17 cellular contexts compared by ENCODE assay signal in genomic region chr2:12967804-12968203, GRCh38.
DNase-seq lines count a peak whose midpoint lies in the region; ATAC-seq, FAIRE-seq and TF ChIP-seq lines count a peak whose summit lies in the region.
"Had no signal": no experiment of that assay in that cellular context is flagged by ENCODE, and none has a peak within 500 bp of the region (broad histone marks: within the 10 kb centered on the region; RNA-seq: fewer than 3 reads in every experiment).

No MANE protein-coding gene starts in this region.

- POLR2A ChIA-PET in SK-N-SH (lab: Yijun Ruan, JAX): interaction anchor here (2.4 kb wide), 1 partner anchor 19 kb away, joined by 9 read pairs; no protein-coding TSS in a partner anchor

- no peaks in the 10 kb centered on the region for H3K27me3 Mint-ChIP-seq in astrocyte (ENCODE audit: low read depth, unreplicated experiment)
- no peaks in the 10 kb centered on the region for H3K27me3 Mint-ChIP-seq in natural killer cell (ENCODE audit: low read depth in 2 of 2)
- H3K27me3 Mint-ChIP-seq: CD8-positive, alpha-beta memory T cell had no signal

- H3K9me3 ChIP-seq in SK-N-SH: no peaks in the 10 kb centered on the region
- H3K9me3 ChIP-seq in astrocyte (ENCODE audit: insufficient read depth, low read depth, low read length): no peaks in the 10 kb centered on the region
- H3K9me3 ChIP-seq: Caco-2 had no signal

- H3K4me2 ChIP-seq in SK-N-SH: no peak overlapping the region
- no peak overlapping the region for H3K4me2 ChIP-seq in astrocyte (ENCODE audit: low read length)
- H3K4me2 ChIP-seq: BLaER1 had no signal

- no peak overlapping the region for H2AFZ ChIP-seq in SK-N-SH (ENCODE audit: low read depth)
- H2AFZ ChIP-seq in astrocyte (ENCODE audit: low read depth, low read length): no peak overlapping the region
- H2AFZ ChIP-seq: GM23248 had no signal

- WGBS in SK-N-SH (ENCODE audit: low lambda C conversion rate): 100% methylated on average over 1 of the region's 1 CpG

- no peaks in the 10 kb centered on the region for H3K9me2 ChIP-seq in SK-N-SH

- TF ChIP-seq CTCF in SK-N-SH (IDR thresholded peaks at IDR 0.05) (no peak), astrocyte (IDR thresholded peaks at IDR 0.05; ENCODE audit: insufficient read depth, low read depth, low read length) (no peak), natural killer cell (IDR thresholded peaks at IDR 0.05) (no peak)

- intact Hi-C loops in natural killer cell (cut with micrococcal nuclease): loop anchor here (5.0 kb wide), 1 partner anchor 1216 kb away; no protein-coding TSS in a partner anchor

- H3K79me2 ChIP-seq in SK-N-SH (ENCODE audit: insufficient read depth) (no peaks in the 10 kb centered on the region), astrocyte (ENCODE audit: insufficient read depth, low read length) (no peaks in the 10 kb centered on the region)

- no peak for TF ChIP-seq EP300 in SK-N-SH (IDR thresholded peaks at IDR 0.05; ENCODE audit: borderline replicate concordance in 1 of 2, low read depth in 1 of 2, low read length in 1 of 2)

- H3F3A ChIP-seq in SK-N-SH (replicated peaks; ENCODE audit: insufficient read depth): no peaks in the 10 kb centered on the region

- H3K36me3 Mint-ChIP-seq in astrocyte (ENCODE audit: low read depth, unreplicated experiment) (no peaks in the 10 kb centered on the region), natural killer cell (no peaks in the 10 kb centered on the region)

- H3K9ac ChIP-seq in SK-N-SH (no peak overlapping the region), astrocyte (ENCODE audit: low read length) (no peak overlapping the region)
- H3K9ac ChIP-seq: BLaER1, GM23248 had no signal

- H3K36me3 ChIP-seq in SK-N-SH (replicated peaks in 1 of 2; ENCODE audit: control insufficient read depth in 1 of 2, insufficient read depth in 2 of 2, low read length in 1 of 2): no peaks in the 10 kb centered on the region
- no peaks in the 10 kb centered on the region for H3K36me3 ChIP-seq in astrocyte (ENCODE audit: insufficient read depth, low read length)
- H3K36me3 ChIP-seq: BLaER1 had no signal

- H3K4me1 Mint-ChIP-seq in astrocyte (ENCODE audit: low read depth, unreplicated experiment): peaks cover 32% of the 10 kb centered on the region
- peaks cover 35 to 48% of the 10 kb centered on the region in 2 donors for H3K4me1 Mint-ChIP-seq in natural killer cell

- H3K27ac Mint-ChIP-seq in astrocyte (ENCODE audit: unreplicated experiment) (peak overlapping the region; percentile 66), natural killer cell (peak overlapping the region; percentile 19 to 60)

- DNase-seq in SK-N-SH (no peak), KBM-7 (peak; percentile 19), astrocyte (ENCODE audit: low read depth) (no peak), natural killer cell (no peak), DMS153 treated with DMSO at 0.1 percent for 48 hours (lab: John Stamatoyannopoulos, UW; ENCODE audit: unreplicated experiment) (no peak), SW 1271 (lab: John Stamatoyannopoulos, UW) (no peak)
- DNase-seq: Caco-2; CD8-positive, alpha-beta memory T cell; DMS53; GM23248 had no signal

- FAIRE-seq in astrocyte (lab: Jason Lieb, UNC): no peak
- FAIRE-seq: H54 had no signal

- peaks cover 7 to 31% of the 10 kb centered on the region in 2 experiments for H3K4me1 ChIP-seq in SK-N-SH (ENCODE audit: control insufficient read depth in 1 of 2, insufficient read depth in 2 of 2, low read depth in 1 of 2, low read length in 1 of 2)
- H3K4me1 ChIP-seq in astrocyte (ENCODE audit: insufficient read depth, low read length): peaks cover 9% of the 10 kb centered on the region

- H4K20me1 ChIP-seq in SK-N-SH (ENCODE audit: insufficient read depth) (no peaks in the 10 kb centered on the region), astrocyte (ENCODE audit: insufficient read depth, low read length) (no peaks in the 10 kb centered on the region)
- H4K20me1 ChIP-seq: BLaER1 had no signal

- H3K27ac ChIP-seq in SK-N-SH (ENCODE audit: low read depth in 2 of 2, low read length in 1 of 2) (peak overlapping the region in 1 of 2 experiments; percentile 98; a peak in 2 of 4 replicates), astrocyte (ENCODE audit: low read depth, low read length) (no peak overlapping the region)
- H3K27ac ChIP-seq: 22Rv1, BLaER1, GM23248, HL-60 had no signal

- TF ChIP-seq RAD21 in SK-N-SH (IDR thresholded peaks at IDR 0.05; ENCODE audit: low read length): no peak

- CTCF ChIA-PET in SK-N-SH (lab: Yijun Ruan, JAX): interaction anchor here (0.7 to 2.1 kb wide), 12 partner anchors 9 to 251 kb away, joined by 3 to 10 read pairs (median 4); partner anchors contain the start of gene TRIB2

- no peaks in the 10 kb centered on the region for H3K27me3 ChIP-seq in SK-N-SH (ENCODE audit: insufficient read depth)
- H3K27me3 ChIP-seq in astrocyte (ENCODE audit: insufficient read depth, low read length): no peaks in the 10 kb centered on the region
- H3K27me3 ChIP-seq: BLaER1 had no signal

- H3K4me3 ChIP-seq in SK-N-SH (ENCODE audit: low read depth in 2 of 2, low read length in 1 of 2): no peak overlapping the region
- no peak overlapping the region for H3K4me3 ChIP-seq in astrocyte (ENCODE audit: insufficient read depth, low read depth, low read length)
- H3K4me3 ChIP-seq: BLaER1, GM23248 had no signal

- no peak overlapping the region for H3K4me3 Mint-ChIP-seq in astrocyte (ENCODE audit: unreplicated experiment)
- no peak overlapping the region for H3K4me3 Mint-ChIP-seq in natural killer cell
- H3K4me3 Mint-ChIP-seq: CD8-positive, alpha-beta memory T cell had no signal

- ATAC-seq in SK-N-SH treated with all-trans-retinoic acid at 6 μM for 48 hours (no peak), natural killer cell (no peak), HG03139 (IDR thresholded peaks at IDR 0.05; ENCODE audit: unreplicated experiment) (no peak)
- ATAC-seq: HCT116 had no signal

- in situ Hi-C loops in KBM-7 (cut with MboI; ENCODE audit: low pct_unique_long_range_greater_than_20kb, low sequenced_read_pairs): no loop called here

- H3K9me3 Mint-ChIP-seq in astrocyte (ENCODE audit: unreplicated experiment) (no peaks in the 10 kb centered on the region), natural killer cell (peaks cover 0 to 2% of the 10 kb centered on the region in 2 donors)

TF ChIP-seq in SK-N-SH, 30 proteins besides CTCF, POLR2A, EP300 and RAD21:
- peak; percentile 34; the same call in 1 of the 2 replicates for TF ChIP-seq GATA2 (CRISPR knock-in tag; IDR thresholded peaks at IDR 0.05)
- no peak for TF ChIP-seq RFX5 (IDR thresholded peaks at IDR 0.05; ENCODE audit: low read length)
- no peak for TF ChIP-seq PBX3 (IDR thresholded peaks at IDR 0.05)
- TF ChIP-seq MEF2A (IDR thresholded peaks at IDR 0.05; ENCODE audit: borderline replicate concordance, low read depth): no peak
- TF ChIP-seq POLR2AphosphoS5 (IDR thresholded peaks at IDR 0.05; ENCODE audit: low read depth, low read length): no peak
- TF ChIP-seq TCF12 (IDR thresholded peaks at IDR 0.05): no peak
- no peak for TF ChIP-seq SMC3 (IDR thresholded peaks at IDR 0.05; ENCODE audit: low read depth, low read length)

TF ChIP-seq in SK-N-SH treated with all-trans-retinoic acid at 6 μM for 48 hours, 23 proteins besides CTCF, POLR2A, EP300 and RAD21:
- TF ChIP-seq ZNF8 (CRISPR knock-in tag; IDR thresholded peaks at IDR 0.05) (no peak), SNAI2 (CRISPR knock-in tag; IDR thresholded peaks at IDR 0.05) (no peak), ARNTL (CRISPR knock-in tag; IDR thresholded peaks at IDR 0.05; ENCODE audit: borderline replicate concordance, low read depth) (no peak)
- TF ChIP-seq, protein P1, sequence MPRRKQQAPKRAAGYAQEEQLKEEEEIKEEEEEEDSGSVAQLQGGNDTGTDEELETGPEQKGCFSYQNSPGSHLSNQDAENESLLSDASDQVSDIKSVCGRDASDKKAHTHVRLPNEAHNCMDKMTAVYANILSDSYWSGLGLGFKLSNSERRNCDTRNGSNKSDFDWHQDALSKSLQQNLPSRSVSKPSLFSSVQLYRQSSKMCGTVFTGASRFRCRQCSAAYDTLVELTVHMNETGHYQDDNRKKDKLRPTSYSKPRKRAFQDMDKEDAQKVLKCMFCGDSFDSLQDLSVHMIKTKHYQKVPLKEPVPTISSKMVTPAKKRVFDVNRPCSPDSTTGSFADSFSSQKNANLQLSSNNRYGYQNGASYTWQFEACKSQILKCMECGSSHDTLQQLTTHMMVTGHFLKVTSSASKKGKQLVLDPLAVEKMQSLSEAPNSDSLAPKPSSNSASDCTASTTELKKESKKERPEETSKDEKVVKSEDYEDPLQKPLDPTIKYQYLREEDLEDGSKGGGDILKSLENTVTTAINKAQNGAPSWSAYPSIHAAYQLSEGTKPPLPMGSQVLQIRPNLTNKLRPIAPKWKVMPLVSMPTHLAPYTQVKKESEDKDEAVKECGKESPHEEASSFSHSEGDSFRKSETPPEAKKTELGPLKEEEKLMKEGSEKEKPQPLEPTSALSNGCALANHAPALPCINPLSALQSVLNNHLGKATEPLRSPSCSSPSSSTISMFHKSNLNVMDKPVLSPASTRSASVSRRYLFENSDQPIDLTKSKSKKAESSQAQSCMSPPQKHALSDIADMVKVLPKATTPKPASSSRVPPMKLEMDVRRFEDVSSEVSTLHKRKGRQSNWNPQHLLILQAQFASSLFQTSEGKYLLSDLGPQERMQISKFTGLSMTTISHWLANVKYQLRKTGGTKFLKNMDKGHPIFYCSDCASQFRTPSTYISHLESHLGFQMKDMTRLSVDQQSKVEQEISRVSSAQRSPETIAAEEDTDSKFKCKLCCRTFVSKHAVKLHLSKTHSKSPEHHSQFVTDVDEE (CRISPR knock-in tag; IDR thresholded peaks at IDR 0.05): no peak
